27 cellular contexts compared by ENCODE assay signal in the genomic region with DNA sequence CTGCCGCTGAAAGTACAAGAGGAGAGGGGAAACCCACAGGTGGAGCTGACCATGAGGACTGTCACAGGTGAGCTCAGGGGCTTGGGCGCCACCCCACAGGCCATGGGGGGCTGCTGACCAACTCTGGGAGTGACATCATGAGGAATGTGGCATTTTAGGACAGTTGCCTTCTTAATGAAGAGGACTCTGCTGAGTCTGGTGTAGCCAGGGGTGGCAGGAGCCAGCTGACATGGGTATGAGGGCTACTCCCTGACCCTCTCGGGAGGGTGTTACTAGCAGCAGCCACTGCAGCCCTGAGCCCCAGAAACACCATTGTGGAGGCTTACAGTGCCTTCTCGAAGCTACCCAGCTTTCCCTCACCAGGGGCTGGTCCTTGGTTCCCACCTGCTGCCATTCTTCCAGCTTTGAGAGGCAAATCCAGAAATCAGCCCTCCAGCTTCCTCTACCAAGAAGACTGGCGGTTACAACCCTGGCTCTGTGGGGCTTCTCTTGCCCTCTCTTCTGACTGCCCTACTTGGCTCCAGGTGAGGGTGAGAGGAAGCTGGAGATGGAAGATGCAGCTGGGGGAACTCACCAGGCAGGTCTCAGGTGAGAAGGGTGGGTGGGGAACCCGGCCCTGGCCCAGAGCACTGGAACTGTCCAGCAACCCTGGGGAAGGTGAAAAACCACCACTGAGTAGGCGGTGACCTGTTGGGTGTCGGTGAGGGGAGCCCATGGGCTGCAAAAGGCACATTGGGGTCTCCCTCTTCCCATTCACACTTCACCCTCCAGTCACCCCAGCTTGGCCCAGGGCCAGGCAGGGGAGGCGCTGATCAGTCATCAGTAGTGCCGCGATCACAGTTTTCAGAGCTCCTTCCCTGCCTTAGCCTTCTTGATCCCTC.
DNase-seq lines count a peak whose midpoint lies in the region; ATAC-seq and TF ChIP-seq lines count a peak whose summit lies in the region.
"Had no signal": no experiment of that assay in that cellular context is flagged by ENCODE, and none has a peak within 500 bp of the region (broad histone marks: within the 10 kb centered on the region; RNA-seq: fewer than 3 reads in every experiment).

No MANE protein-coding gene starts in this region.

- no peaks in the 10 kb centered on the region for H3K79me1 ChIP-seq in trophoblast cell (ENCODE audit: low read length)

- no peak overlapping the region for H3K4ac ChIP-seq in trophoblast cell (ENCODE audit: low read depth, low read length)

- no peaks in the 10 kb centered on the region for H3K36me3 Mint-ChIP-seq in osteocyte (ENCODE audit: unreplicated experiment)
- H3K36me3 Mint-ChIP-seq: stimulated activated naive B cell treated with anti-CD40 and anti-IgM and Interleukin-4, amounts not matched to agents 10 μg/mL and 1 μg/mL and 100 μg/mL, for 72 hours had no signal

- no peak overlapping the region for H3K27ac Mint-ChIP-seq in osteocyte (ENCODE audit: unreplicated experiment)
- H3K27ac Mint-ChIP-seq: activated CD8-positive, alpha-beta T cell treated with anti-CD3 and anti-CD28 coated beads, Interleukin-2, amount 10 ng/mL, durations not matched to agents 7 days and 5 days; activated naive CD8-positive, alpha-beta T cell; B cell; stimulated activated naive B cell treated with anti-CD40 and anti-IgM and Interleukin-4, amounts not matched to agents 10 μg/mL and 1 μg/mL and 100 μg/mL, for 72 hours had no signal

- 94% methylated on average over 11 of the region's 11 CpGs for WGBS in heart right ventricle, 2 donors
- 88 to 92% methylated on average over 5 to 7 of the region's 11 CpGs for WGBS in esophagus squamous epithelium, 2 donors
- WGBS in trophoblast cell (ENCODE audit: extremely low coverage, insufficient coverage, insufficient read length): no CpG with 5 or more reads among the region's 11 CpGs

- TF ChIP-seq CTCF in heart right ventricle (IDR thresholded peaks at IDR 0.05) (no peak), esophagus squamous epithelium (IDR thresholded peaks at IDR 0.05) (no peak), osteocyte (IDR thresholded peaks at IDR 0.05) (no peak), vagina (IDR thresholded peaks at IDR 0.05) (no peak)

- no peak overlapping the region for H4K12ac ChIP-seq in trophoblast cell (ENCODE audit: low read depth, low read length)

- H3K4me1 Mint-ChIP-seq in osteocyte (ENCODE audit: unreplicated experiment): peaks cover 25% of the 10 kb centered on the region
- H3K4me1 Mint-ChIP-seq: B cell; CD8-positive, alpha-beta memory T cell had no signal

- H3K9me3 ChIP-seq in heart right ventricle: peaks cover 0 to 3% (median 0%) of the 10 kb centered on the region in 11 donors
- no peaks in the 10 kb centered on the region for H3K9me3 ChIP-seq in esophagus squamous epithelium
- no peaks in the 10 kb centered on the region for H3K9me3 ChIP-seq in vagina
- H3K9me3 ChIP-seq in trophoblast cell (ENCODE audit: insufficient read depth, low read depth, low read length): no peaks in the 10 kb centered on the region
- H3K9me3 ChIP-seq: right lobe of liver, testis had no signal

- DNase-seq in heart right ventricle (no peak), left ventricle myocardium superior (no peak), esophagus squamous epithelium (lab: John Stamatoyannopoulos, UW) (no peak), osteocyte (ENCODE audit: extremely low spot score, unreplicated experiment) (peak; percentile 78), vagina (ENCODE audit: extremely low spot score in 2 of 2) (peak; percentile 83 to 87), trophoblast cell (no peak), NCI-H510A treated with DMSO at 0.1 percent for 48 hours (lab: John Stamatoyannopoulos, UW) (no peak)
- DNase-seq: activated CD4-positive, CD25-positive, alpha-beta regulatory T cell treated with anti-CD3 and anti-CD28 coated beads, Interleukin-2, amount 50 U/mL, for 72 hours; activated CD8-positive, alpha-beta T cell treated with anti-CD3 and anti-CD28 coated beads, Interleukin-2, amount 10 ng/mL, durations not matched to agents 7 days and 5 days; CD8-positive, alpha-beta memory T cell; dermis blood vessel endothelial cell; mammary epithelial cell; MM.1S; NCI-H2081; NCI-H226; NCI-H748 treated with DMSO at 0.1 percent for 48 hours; right lobe of liver; stimulated activated CD4-positive, alpha-beta T cell treated with anti-CD3 and anti-CD28 coated beads, Interleukin-15, amount 100 ng/mL, for 24 hours; stimulated activated naive B cell treated with anti-CD40 and anti-IgM and Interleukin-4, amounts not matched to agents 10 μg/mL and 1 μg/mL and 100 μg/mL, for 72 hours; T-helper 2 cell; testis had no signal

- H3K4me3 Mint-ChIP-seq in osteocyte (ENCODE audit: unreplicated experiment): no peak overlapping the region
- H3K4me3 Mint-ChIP-seq: activated CD8-positive, alpha-beta T cell treated with anti-CD3 and anti-CD28 coated beads, Interleukin-2, amount 10 ng/mL, durations not matched to agents 7 days and 5 days; activated naive CD8-positive, alpha-beta T cell; B cell; CD8-positive, alpha-beta memory T cell; stimulated activated naive B cell treated with anti-CD40 and anti-IgM and Interleukin-4, amounts not matched to agents 10 μg/mL and 1 μg/mL and 100 μg/mL, for 72 hours had no signal

- no peak for TF ChIP-seq POLR2A in esophagus squamous epithelium (IDR thresholded peaks at IDR 0.05)
- no peak for TF ChIP-seq POLR2A in vagina (IDR thresholded peaks at IDR 0.05)

- no peak overlapping the region for H3K18ac ChIP-seq in trophoblast cell (ENCODE audit: low read length)

- H3K36me3 ChIP-seq in heart right ventricle: no peaks in the 10 kb centered on the region
- no peaks in the 10 kb centered on the region for H3K36me3 ChIP-seq in esophagus squamous epithelium
- no peaks in the 10 kb centered on the region for H3K36me3 ChIP-seq in vagina
- no peaks in the 10 kb centered on the region for H3K36me3 ChIP-seq in trophoblast cell (ENCODE audit: control insufficient read depth in 1 of 2, insufficient read depth in 2 of 2, low read length in 2 of 2)
- H3K36me3 ChIP-seq: right lobe of liver had no signal

- H2BK5ac ChIP-seq in trophoblast cell (ENCODE audit: low read depth, low read length, poor library complexity): no peak overlapping the region

- H3K9ac ChIP-seq in trophoblast cell (ENCODE audit: low read length): no peak overlapping the region
- H3K9ac ChIP-seq: KMS-11, parathyroid adenoma had no signal

- no peak overlapping the region for H2BK120ac ChIP-seq in trophoblast cell (ENCODE audit: insufficient read depth, low read length, poor library complexity)

- H3K27ac ChIP-seq in heart right ventricle: peak overlapping the region; percentile 71 to 92 (median 88)
- H3K27ac ChIP-seq in esophagus squamous epithelium: peak overlapping the region in 3 of 4 donors; percentile 58 to 80 (median 60)
- H3K27ac ChIP-seq in vagina: peak overlapping the region; percentile 60
- no peak overlapping the region for H3K27ac ChIP-seq in trophoblast cell (ENCODE audit: low read depth, low read length)
- H3K27ac ChIP-seq: KMS-11, parathyroid adenoma, right lobe of liver had no signal

- no peak overlapping the region for H4K8ac ChIP-seq in trophoblast cell (ENCODE audit: low read depth, low read length)

- no peaks in the 10 kb centered on the region for H3K27me3 Mint-ChIP-seq in osteocyte (ENCODE audit: unreplicated experiment)

- no peak overlapping the region for H3K14ac ChIP-seq in trophoblast cell (ENCODE audit: low read length)

- no peak overlapping the region for H2AK5ac ChIP-seq in trophoblast cell (ENCODE audit: low read length)

- intact Hi-C loops in heart right ventricle (cut with DNase I) (loop anchor here in 2 of 10 donors (1.0 to 5.0 kb wide), 2 partner anchors 30 to 55 kb away; no protein-coding TSS in a partner anchor), left ventricle myocardium superior (cut with micrococcal nuclease) (loop anchor here (10.0 kb wide), 1 partner anchor 58 kb away; no protein-coding TSS in a partner anchor), esophagus squamous epithelium (cut with DNase I) (no loop called here), vagina (cut with DNase I) (loop anchor here (10.0 kb wide), 1 partner anchor 58 kb away; no protein-coding TSS in a partner anchor)

- H2BK12ac ChIP-seq in trophoblast cell (ENCODE audit: low read length): no peak overlapping the region

- H3K23ac ChIP-seq in trophoblast cell (ENCODE audit: low read length): no peak overlapping the region

- H2AFZ ChIP-seq in trophoblast cell (ENCODE audit: insufficient read depth, low read length, poor library complexity): no peak overlapping the region
- H2AFZ ChIP-seq: parathyroid adenoma had no signal

- no peak overlapping the region for H4K91ac ChIP-seq in trophoblast cell (ENCODE audit: low read depth, low read length)

- peaks cover 47 to 80% (median 67%) of the 10 kb centered on the region in 9 donors for H3K4me1 ChIP-seq in heart right ventricle
- peaks cover 3 to 55% (median 44%) of the 10 kb centered on the region in 3 donors for H3K4me1 ChIP-seq in esophagus squamous epithelium
- peaks cover 58% of the 10 kb centered on the region for H3K4me1 ChIP-seq in vagina
- H3K4me1 ChIP-seq in trophoblast cell (ENCODE audit: control insufficient read depth in 1 of 2, insufficient read depth in 2 of 2, low read length in 2 of 2): no peaks in the 10 kb centered on the region
- H3K4me1 ChIP-seq: parathyroid adenoma, right lobe of liver had no signal

- peak in 1 of 8 donors; percentile 4 for ATAC-seq in heart right ventricle
- ATAC-seq in left ventricle myocardium superior: no peak
- no peak for ATAC-seq in GM18909 (IDR thresholded peaks at IDR 0.05; ENCODE audit: poor library complexity, unreplicated experiment)
- ATAC-seq: A549; activated CD8-positive, alpha-beta T cell treated with anti-CD3 and anti-CD28 coated beads, Interleukin-2, amount 10 ng/mL, durations not matched to agents 7 days and 5 days; stimulated activated naive B cell treated with anti-CD40 and anti-IgM and Interleukin-4, amounts not matched to agents 10 μg/mL and 1 μg/mL and 100 μg/mL, for 72 hours had no signal

- H3K27me3 ChIP-seq in heart right ventricle: no peaks in the 10 kb centered on the region
- no peaks in the 10 kb centered on the region for H3K27me3 ChIP-seq in esophagus squamous epithelium
- no peaks in the 10 kb centered on the region for H3K27me3 ChIP-seq in vagina
- H3K27me3 ChIP-seq in trophoblast cell (ENCODE audit: insufficient read depth, low read length): no peaks in the 10 kb centered on the region
- H3K27me3 ChIP-seq: right lobe of liver, testis had no signal

- H3K9me3 Mint-ChIP-seq in osteocyte (ENCODE audit: unreplicated experiment): no peaks in the 10 kb centered on the region
- H3K9me3 Mint-ChIP-seq: CD8-positive, alpha-beta memory T cell had no signal

- no peaks in the 10 kb centered on the region for H3K79me2 ChIP-seq in trophoblast cell (ENCODE audit: control insufficient read depth, insufficient read depth, low read length, poor library complexity)
- H3K79me2 ChIP-seq: parathyroid adenoma had no signal

- H3K4me3 ChIP-seq in heart right ventricle (no peak overlapping the region), esophagus squamous epithelium (no peak overlapping the region), vagina (no peak overlapping the region), trophoblast cell (ENCODE audit: low read depth, low read length) (no peak overlapping the region)
- H3K4me3 ChIP-seq: A549, right lobe of liver, testis had no signal

- H3K4me2 ChIP-seq in trophoblast cell (ENCODE audit: low read length): no peak overlapping the region
- H3K4me2 ChIP-seq: A549, KMS-11 had no signal

Comparison
In these comparisons a context has a peak if more than half of its experiments do, and no peak if none do; other contexts are left out.
1. DNase-seq: peak in osteocyte (single experiment) and vagina (2 of 2); none in heart right ventricle (0 of 2), left ventricle myocardium superior (single experiment), esophagus squamous epithelium (single experiment), trophoblast cell (0 of 2) and NCI-H510A treated with DMSO at 0.1 percent for 48 hours (single experiment).